8 cellular contexts compared by ENCODE assay signal in the genomic region with DNA sequence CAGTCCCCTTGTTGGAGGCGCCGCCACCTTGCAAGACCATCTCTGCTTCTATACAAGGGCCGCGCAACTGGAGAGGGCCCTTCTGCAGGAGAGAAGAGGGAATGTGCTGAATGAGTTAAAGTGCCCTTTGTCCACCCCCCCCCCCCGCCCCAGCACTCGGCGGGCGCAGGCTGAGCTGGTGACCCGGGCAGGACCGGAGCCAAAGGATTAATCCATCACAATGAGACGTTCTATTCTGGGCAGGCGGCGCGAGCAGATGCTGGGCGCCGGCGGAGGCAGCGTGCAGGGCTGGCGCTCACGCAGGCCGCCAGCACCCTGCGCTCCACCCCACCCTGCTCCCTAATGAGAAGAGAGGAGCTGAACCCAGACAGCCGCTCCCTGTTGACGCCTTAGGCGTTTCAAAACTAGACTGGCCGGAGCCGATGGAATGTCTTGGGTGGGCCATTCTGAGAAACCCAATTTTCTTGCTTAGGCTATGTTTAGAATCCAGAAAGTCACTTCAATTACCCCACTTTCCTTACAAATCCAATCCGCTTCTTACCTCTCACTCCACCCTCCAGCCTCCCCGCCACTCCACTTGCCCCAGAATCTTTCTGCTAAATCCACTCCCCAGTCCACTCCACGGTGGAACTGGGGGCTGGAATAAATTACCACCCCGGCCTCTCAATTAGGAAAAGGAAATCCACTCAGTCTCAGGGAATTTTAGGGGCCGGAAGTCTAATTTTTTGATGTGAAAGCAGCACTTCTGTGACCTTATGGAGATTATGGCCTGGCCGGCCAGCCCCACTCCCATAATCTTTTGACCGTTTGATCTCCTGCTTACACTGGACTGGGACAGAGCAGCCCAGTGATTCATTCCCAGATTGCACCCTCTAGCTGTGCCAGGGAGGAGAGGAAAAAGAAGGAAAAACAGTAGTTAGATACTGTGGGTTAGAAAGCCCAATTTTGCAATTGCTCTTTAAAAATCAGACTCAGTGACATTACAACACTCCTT. TPM values are rescaled to one million over a fixed set of nuclear protein-coding genes. Genes with fewer than 3 reads are reported as not detected.
DNase-seq lines count a peak whose midpoint lies in the region; ATAC-seq and TF ChIP-seq lines count a peak whose summit lies in the region.

No MANE protein-coding gene starts in this region.

- POLR2A ChIA-PET in MCF 10A (lab: Yijun Ruan, JAX) = no interaction called here

- H3K27me3 Mint-ChIP-seq in MCF 10A (ENCODE audit: insufficient read depth, unreplicated experiment) = no peaks in the 10 kb centered on the region

- no peak for ATAC-seq in HG02571 (IDR thresholded peaks at IDR 0.05; ENCODE audit: unreplicated experiment)
- no peak for ATAC-seq in HG03469 (IDR thresholded peaks at IDR 0.05; ENCODE audit: unreplicated experiment)

- H3K27ac ChIP-seq in stomach smooth muscle (ENCODE audit: low read length) = no peak overlapping the region

- no peaks in the 10 kb centered on the region for H3K9me3 Mint-ChIP-seq in MCF 10A (ENCODE audit: unreplicated experiment)

- H3K27me3 ChIP-seq in stomach smooth muscle (ENCODE audit: control insufficient read depth in 1 of 2, insufficient read depth in 2 of 2, low read length in 2 of 2) = no peaks in the 10 kb centered on the region

- H3K36me3 Mint-ChIP-seq in MCF 10A (ENCODE audit: insufficient read depth, unreplicated experiment) = no peaks in the 10 kb centered on the region

- peak overlapping the region; percentile 53 for H3K4me3 Mint-ChIP-seq in MCF 10A (ENCODE audit: unreplicated experiment)

- H3K4me1 ChIP-seq in stomach smooth muscle (ENCODE audit: control insufficient read depth, insufficient read depth, low read length) = peaks cover 29% of the 10 kb centered on the region

- H3K4me1 Mint-ChIP-seq in MCF 10A (ENCODE audit: insufficient read depth, unreplicated experiment) = peaks cover 9% of the 10 kb centered on the region

- intact Hi-C loops in MCF 10A (cut with micrococcal nuclease) = loop anchor here (5.0 kb wide), 1 partner anchor 95 kb away; no protein-coding TSS in a partner anchor

- CTCF ChIA-PET in MCF 10A (lab: Yijun Ruan, JAX) = interaction anchor here (0.5 to 1.7 kb wide), 3 partner anchors 13 to 101 kb away, joined by 3 to 8 read pairs (median 5); no protein-coding TSS in a partner anchor

- peak overlapping the region; percentile 43 to 57 for H3K4me3 ChIP-seq in stomach smooth muscle (ENCODE audit: low read length in 2 of 2)

- H3K9ac ChIP-seq in stomach smooth muscle (ENCODE audit: low read length in 2 of 2) = no peak overlapping the region

- peak overlapping the region; percentile 47 for H3K27ac Mint-ChIP-seq in MCF 10A (ENCODE audit: low read depth, unreplicated experiment)

- H3K9me3 ChIP-seq in stomach smooth muscle (ENCODE audit: control insufficient read depth in 2 of 2, low read length in 2 of 2) = no peaks in the 10 kb centered on the region

- peak; percentile 24 for TF ChIP-seq CTCF in AG09319 (IDR thresholded peaks at IDR 0.05; ENCODE audit: low read depth, low read length)
- TF ChIP-seq CTCF in MCF 10A (IDR thresholded peaks at IDR 0.05; ENCODE audit: unreplicated experiment) = no peak

- no TSS peak for BruUV-seq in MCF 10A (replicated peaks; lab: Mats Ljungman, UMichigan)

- DNase-seq in AG09319 (ENCODE audit: extremely low read depth, low read depth) (peak; percentile 10), NCI-H1417 treated with DMSO at 0.1 percent for 48 hours (lab: John Stamatoyannopoulos, UW) (peak; percentile 60), MCF 10A (ENCODE audit: unreplicated experiment) (peak; percentile 66), iris pigment epithelial cell (ENCODE audit: low read depth) (peak; percentile 54), UCSD-AML1 (lab: John Stamatoyannopoulos, UW; ENCODE audit: unreplicated experiment) (no peak)

- H3K36me3 ChIP-seq in stomach smooth muscle (ENCODE audit: control insufficient read depth in 2 of 2, insufficient read depth in 2 of 2, low read length in 2 of 2) = no peaks in the 10 kb centered on the region

RNA-seq across cellular contexts. Expression of a gene that starts 32.7 kb away (rescaled TPM):
- total RNA-seq in MCF 10A (2022) = not detected in 2 replicates
